Comparison of ENCODE assay signal across 21 cellular contexts in genomic region chr1:18348354-18348753, GRCh38.
DNase-seq lines count a peak whose midpoint lies in the region; ATAC-seq, FAIRE-seq and TF ChIP-seq lines count a peak whose summit lies in the region.
"Had no signal": no experiment of that assay in that cellular context is flagged by ENCODE, and none has a peak within 500 bp of the region (broad histone marks: within the 10 kb centered on the region; RNA-seq: fewer than 3 reads in every experiment).

No MANE protein-coding gene starts in this region.

- no peak overlapping the region for H2BK120ac ChIP-seq in H1 (replicated peaks; ENCODE audit: low read depth, low read length)

- H4K20me1 ChIP-seq in H1 (replicated peaks in 1 of 2; ENCODE audit: control insufficient read depth in 1 of 2, insufficient read depth in 2 of 2, low read length in 2 of 2) = no peaks in the 10 kb centered on the region

- H4K8ac ChIP-seq in H1 (ENCODE audit: extremely low read depth, insufficient read depth, low read length) = no peak overlapping the region

- WGBS in H1 (ENCODE audit: extremely low coverage in 1 of 2, insufficient coverage in 1 of 2, insufficient read length in 1 of 2, insufficient replicate concordance in 2 of 2, low coverage in 1 of 2, low lambda C conversion rate in 2 of 2, missing lambda C conversion rate in 1 of 2), 2 experiments = 92% methylated on average over 3 of the region's 3 CpGs; no CpG with 5 or more reads in 1 of the 2 experiments

- H3K23me2 ChIP-seq in H1 (ENCODE audit: low read depth, low read length) = no peaks in the 10 kb centered on the region

- H2BK20ac ChIP-seq in H1 (ENCODE audit: low read length) = no peak overlapping the region

- no peak for TF ChIP-seq CTCF in H1 (IDR thresholded peaks at IDR 0.05; ENCODE audit: control extremely low read depth in 1 of 3, insufficient read depth in 1 of 3, low read depth in 1 of 3, low read length in 3 of 3)

- no peak overlapping the region for H3K4me2 ChIP-seq in H1 (ENCODE audit: insufficient read depth in 1 of 2, low read depth in 2 of 2, low read length in 2 of 2)
- H3K4me2 ChIP-seq: KMS-11 had no signal

- no peak overlapping the region for H3K56ac ChIP-seq in H1 (replicated peaks; ENCODE audit: insufficient read length, low read depth, low read length)

- no peak for TF ChIP-seq POLR2A in H1 (IDR thresholded peaks at IDR 0.05; ENCODE audit: control extremely low read depth in 1 of 2, low read depth in 2 of 2, low read length in 2 of 2)

- H2BK12ac ChIP-seq in H1 (ENCODE audit: low read depth, low read length) = peak overlapping the region; percentile 77; the same call in 1 of the 2 replicates

- H3K79me2 ChIP-seq in H1 (ENCODE audit: control insufficient read depth in 1 of 2, insufficient read depth in 2 of 2, low read length in 2 of 2) = no peaks in the 10 kb centered on the region

- no peak overlapping the region for H3K18ac ChIP-seq in H1 (ENCODE audit: extremely low read depth, low read length)

- no peak overlapping the region for H3K4me3 ChIP-seq in H1 (ENCODE audit: extremely low read depth in 1 of 4, insufficient read depth in 2 of 4, low read depth in 3 of 4, low read length in 4 of 4)

- H3K4me1 ChIP-seq in H1 (replicated peaks in 1 of 4; ENCODE audit: control insufficient read depth in 3 of 4, insufficient read depth in 4 of 4, low read length in 3 of 4) = peaks cover 3 to 7% (median 6%) of the 10 kb centered on the region in 4 experiments; a peak in 6 of 7 replicates

- no peaks in the 10 kb centered on the region for H3K9me3 ChIP-seq in H1 (ENCODE audit: insufficient read depth in 2 of 2, low read depth in 1 of 2, low read length in 1 of 2)
- H3K9me3 ChIP-seq: BE2C had no signal

- TF ChIP-seq EP300 in H1 (IDR thresholded peaks at IDR 0.05; ENCODE audit: borderline replicate concordance in 1 of 2, low read depth in 2 of 2, low read length in 2 of 2) = no peak

- no peak for FAIRE-seq in H1 (lab: Jason Lieb, UNC)
- FAIRE-seq: GM12892, H54, HepG2 had no signal

- H2BK15ac ChIP-seq in H1 (ENCODE audit: low read length) = peak overlapping the region; percentile 96; the same call in 1 of the 2 replicates

- no peak overlapping the region for H3K9ac ChIP-seq in H1 (replicated peaks in 1 of 4; ENCODE audit: extremely low read depth in 1 of 4, low read depth in 3 of 4, low read length in 3 of 4)
- H3K9ac ChIP-seq: KMS-11 had no signal

- no peak overlapping the region for H3K14ac ChIP-seq in H1 (ENCODE audit: insufficient read length)

- no peak overlapping the region for H3K27ac ChIP-seq in H1 (ENCODE audit: low read depth, low read length)
- H3K27ac ChIP-seq: 22Rv1, KMS-11 had no signal

- no peak overlapping the region for H3K23ac ChIP-seq in H1 (ENCODE audit: insufficient read length)

- DNase-seq in NCI-H1105 treated with DMSO at 0.1 percent for 48 hours (lab: John Stamatoyannopoulos, UW) (peak; percentile 40), NCI-H1105 (lab: John Stamatoyannopoulos, UW) (no peak), DMS153 treated with DMSO at 0.1 percent for 48 hours (lab: John Stamatoyannopoulos, UW; ENCODE audit: unreplicated experiment) (peak; percentile 31), NCI-H69 (lab: John Stamatoyannopoulos, UW) (peak; percentile 93), H1 (ENCODE audit: low read depth in 1 of 2, low spot score in 2 of 2) (no peak), NOMO-1 treated with dmso at 0.1 percent for 144 hours (lab: John Stamatoyannopoulos, UW; ENCODE audit: unreplicated experiment) (no peak)
- DNase-seq in activated CD4-positive, alpha-beta T cell treated with anti-CD3 and anti-CD28 coated beads for 48 hours = no peak
- DNase-seq: BE2C; Calu3; CD4-positive, alpha-beta memory T cell; DND-41; GF-D8; NCI-H187; NCI-H446; SHP77 treated with DMSO at 0.1 percent for 48 hours had no signal

- peak overlapping the region; percentile 56; the same call in 1 of the 2 replicates for H2BK5ac ChIP-seq in H1 (ENCODE audit: low read depth, low read length)

- H2AK5ac ChIP-seq in H1 (ENCODE audit: low read depth, low read length) = peak overlapping the region; percentile 83; the same call in 1 of the 2 replicates

- no peak for TF ChIP-seq RAD21 in H1 (IDR thresholded peaks at IDR 0.05 in 1 of 2, conservative IDR thresholded peaks at IDR 0.05 in 1 of 2; ENCODE audit: low read depth in 2 of 2, low read length in 2 of 2)

- no peak for ATAC-seq in GM19395 (IDR thresholded peaks at IDR 0.05; ENCODE audit: unreplicated experiment)
- ATAC-seq: HepG2 had no signal

- H2AFZ ChIP-seq in H1 (ENCODE audit: low read length) = no peak overlapping the region

- POLR2A ChIA-PET in H1 (lab: Charles Lee; ENCODE audit: partially characterized antibody) = interaction anchor here (0.6 to 1.3 kb wide), 3 partner anchors 9 to 132 kb away, joined by 3 to 4 read pairs (median 4); partner anchors contain the start of gene KLHDC7A

- H3K27me3 ChIP-seq in H1 (replicated peaks in 1 of 4; ENCODE audit: control insufficient read depth in 3 of 4, extremely low read depth in 1 of 4, insufficient read depth in 3 of 4, low read length in 3 of 4) = no peaks in the 10 kb centered on the region; a peak in 2 of 7 replicates
- H3K27me3 ChIP-seq: BE2C had no signal

- no peak overlapping the region for H3K4ac ChIP-seq in H1 (replicated peaks; ENCODE audit: insufficient read length, low read depth, low read length)

- no peak overlapping the region for H4K5ac ChIP-seq in H1 (ENCODE audit: insufficient read length, low read depth, low read length)

- H3K79me1 ChIP-seq in H1 (ENCODE audit: low read depth, low read length) = no peaks in the 10 kb centered on the region

- peak overlapping the region; percentile 68 for H4K91ac ChIP-seq in H1 (replicated peaks; ENCODE audit: insufficient read length, low read length)

- H3K36me3 ChIP-seq in H1 (ENCODE audit: control insufficient read depth in 2 of 4, insufficient read depth in 4 of 4, low read length in 3 of 4) = no peaks in the 10 kb centered on the region
- H3K36me3 ChIP-seq: BE2C had no signal

- CTCF ChIA-PET in H1 (lab: Charles Lee; ENCODE audit: partially characterized antibody) = interaction anchor here (0.9 to 2.9 kb wide), 8 partner anchors 9 to 164 kb away, joined by 3 to 12 read pairs (median 6); no protein-coding TSS in a partner anchor

TF ChIP-seq in H1, 55 proteins besides CTCF, POLR2A, EP300 and RAD21:
- TF ChIP-seq SP1 (IDR thresholded peaks at IDR 0.05; ENCODE audit: low read depth, low read length) (no peak), CTBP2 (IDR thresholded peaks at IDR 0.05; ENCODE audit: borderline replicate concordance, insufficient read depth, insufficient read length, low read length) (no peak), POLR2AphosphoS5 (IDR thresholded peaks at IDR 0.05; ENCODE audit: low read depth, low read length) (no peak), RNF2 (IDR thresholded peaks at IDR 0.05; ENCODE audit: borderline replicate concordance, low read depth, low read length, missing control alignments, poor library complexity, severe bottlenecking) (no peak), SUZ12 (IDR thresholded peaks at IDR 0.05; ENCODE audit: low read length) (no peak)
TF ChIP-seq in H1: peak in this region for 0.

Comparison
In these comparisons a context has a peak if more than half of its experiments do, and no peak if none do; other contexts are left out.
1. DNase-seq: peak in NCI-H1105 treated with DMSO at 0.1 percent for 48 hours (single experiment), DMS153 treated with DMSO at 0.1 percent for 48 hours (single experiment) and NCI-H69 (single experiment); none in NCI-H1105 (single experiment), H1 (0 of 2), activated CD4-positive, alpha-beta T cell treated with anti-CD3 and anti-CD28 coated beads for 48 hours (single experiment) and NOMO-1 treated with dmso at 0.1 percent for 144 hours (single experiment).